ENCODE assay signal across 16 cellular contexts in the genomic region with DNA sequence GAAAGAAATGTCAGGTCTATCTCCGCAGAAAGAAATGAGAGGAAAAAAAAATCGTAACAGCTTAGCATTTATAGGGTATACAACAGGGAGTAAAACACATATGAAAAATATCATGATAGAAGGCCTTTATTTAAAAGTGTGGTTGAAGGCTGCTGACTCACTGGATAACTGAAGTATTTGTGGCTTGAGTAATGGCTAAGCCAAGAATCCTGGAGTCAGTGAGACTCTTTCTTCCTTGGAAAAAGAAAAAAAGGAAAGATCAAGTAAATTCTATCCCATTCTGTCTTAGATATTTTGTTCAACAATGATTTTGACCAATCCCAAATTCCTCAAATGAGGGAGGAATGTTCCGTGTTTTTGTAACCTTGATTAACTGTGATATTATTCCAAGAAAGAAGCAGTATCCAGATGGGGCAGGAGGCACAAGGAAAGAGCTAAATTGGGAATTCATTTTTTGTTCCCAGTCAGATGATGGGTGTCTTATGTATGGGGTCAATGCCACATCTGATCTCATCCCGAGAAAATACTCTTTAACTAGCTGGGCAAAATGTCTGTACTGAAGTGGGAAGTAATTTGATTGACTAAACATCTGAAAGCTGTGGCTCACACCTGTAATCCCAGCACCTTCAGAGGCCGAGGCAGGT.
DNase-seq lines count a peak whose midpoint lies in the region; ATAC-seq, FAIRE-seq and TF ChIP-seq lines count a peak whose summit lies in the region.
"Had no signal": no experiment of that assay in that cellular context is flagged by ENCODE, and none has a peak within 500 bp of the region (broad histone marks: within the 10 kb centered on the region; RNA-seq: fewer than 3 reads in every experiment).

No MANE protein-coding gene starts in this region.

- no peaks in the 10 kb centered on the region for H3K9me1 ChIP-seq in keratinocyte (ENCODE audit: control insufficient read depth, extremely low read depth, insufficient read depth, low read length)

- H3K9me3 Mint-ChIP-seq in astrocyte (ENCODE audit: unreplicated experiment), result no peaks in the 10 kb centered on the region
- H3K9me3 Mint-ChIP-seq in activated T-cell treated with anti-CD3 and anti-CD28 coated beads, Interleukin-2, amount 50 U/mL, for 24 hours, result no peaks in the 10 kb centered on the region

- peak overlapping the region; percentile 38 for H2AFZ ChIP-seq in ACC112 (ENCODE audit: low read length, unreplicated experiment)
- no peak overlapping the region for H2AFZ ChIP-seq in astrocyte (ENCODE audit: low read depth, low read length)
- no peak overlapping the region for H2AFZ ChIP-seq in keratinocyte (ENCODE audit: control insufficient read depth, low read length)

- dilution Hi-C loops in keratinocyte (cut with MboI; ENCODE audit: extremely low pct_ligation_motif_present, low sequenced_read_pairs), result no loop called here

- peak overlapping the region; percentile 95 for H3K27ac ChIP-seq in ACC112 (ENCODE audit: low read depth, low read length)
- peak overlapping the region; percentile 93 for H3K27ac ChIP-seq in astrocyte (ENCODE audit: low read depth, low read length)
- H3K27ac ChIP-seq in keratinocyte (ENCODE audit: control insufficient read depth, insufficient read depth, low read length), result peak overlapping the region; percentile 0
- H3K27ac ChIP-seq in ovary, result no peak overlapping the region
- H3K27ac ChIP-seq: left ventricle myocardium inferior had no signal

- no peaks in the 10 kb centered on the region for H3K9me3 ChIP-seq in astrocyte (ENCODE audit: insufficient read depth, low read depth, low read length)
- H3K9me3 ChIP-seq in keratinocyte (ENCODE audit: control insufficient read depth, low read depth, low read length), result no peaks in the 10 kb centered on the region
- H3K9me3 ChIP-seq in ovary, result no peaks in the 10 kb centered on the region
- H3K9me3 ChIP-seq: left ventricle myocardium inferior had no signal

- peak; percentile 86 for FAIRE-seq in astrocyte (lab: Jason Lieb, UNC)
- peak; percentile 69 for FAIRE-seq in keratinocyte (lab: Jason Lieb, UNC)
- FAIRE-seq: endometrium had no signal

- H3K9ac ChIP-seq in astrocyte (ENCODE audit: low read length), result peak overlapping the region; percentile 70
- H3K9ac ChIP-seq in keratinocyte (ENCODE audit: control insufficient read depth, extremely low read depth, insufficient read depth, low read length), result no peak overlapping the region

- no peak for TF ChIP-seq POLR2A in ovary (IDR thresholded peaks at IDR 0.05)

- peaks cover 15% of the 10 kb centered on the region for H3K4me1 Mint-ChIP-seq in astrocyte (ENCODE audit: low read depth, unreplicated experiment)
- H3K4me1 Mint-ChIP-seq in activated T-cell treated with anti-CD3 and anti-CD28 coated beads, Interleukin-2, amount 50 U/mL, for 24 hours (ENCODE audit: low read depth), result no peaks in the 10 kb centered on the region

- H3K79me2 ChIP-seq in ACC112 (ENCODE audit: control insufficient read depth, insufficient read depth, low read length, unreplicated experiment) (no peaks in the 10 kb centered on the region), astrocyte (ENCODE audit: insufficient read depth, low read length) (no peaks in the 10 kb centered on the region), keratinocyte (ENCODE audit: control insufficient read depth, insufficient read depth, low read length) (no peaks in the 10 kb centered on the region)

- no peak overlapping the region for H3K4me3 Mint-ChIP-seq in astrocyte (ENCODE audit: unreplicated experiment)
- no peak overlapping the region for H3K4me3 Mint-ChIP-seq in activated T-cell treated with anti-CD3 and anti-CD28 coated beads, Interleukin-2, amount 50 U/mL, for 24 hours

- peak overlapping the region; percentile 12; the same call in 1 of the 2 replicates for H3K4me3 ChIP-seq in ACC112 (ENCODE audit: low read depth, low read length)
- H3K4me3 ChIP-seq in astrocyte (ENCODE audit: insufficient read depth, low read depth, low read length), result no peak overlapping the region
- H3K4me3 ChIP-seq in keratinocyte (ENCODE audit: control insufficient read depth in 2 of 3, extremely low read depth in 1 of 3, insufficient read depth in 2 of 3, low read depth in 1 of 3, low read length in 3 of 3), result no peak overlapping the region
- no peak overlapping the region for H3K4me3 ChIP-seq in ovary
- H3K4me3 ChIP-seq: left ventricle myocardium inferior had no signal

- intact Hi-C loops in Right ventricle myocardium superior (cut with DNase I) (no loop called here), ovary (cut with DNase I) (no loop called here)

- 22 to 32% (median 31%) methylated on average over 5 of the region's 5 CpGs for WGBS in ovary, 3 donors

- H3K36me3 Mint-ChIP-seq in astrocyte (ENCODE audit: low read depth, unreplicated experiment), result peaks cover 2% of the 10 kb centered on the region
- H3K36me3 Mint-ChIP-seq in activated T-cell treated with anti-CD3 and anti-CD28 coated beads, Interleukin-2, amount 50 U/mL, for 24 hours (ENCODE audit: low read depth), result no peaks in the 10 kb centered on the region

- H4K20me1 ChIP-seq in astrocyte (ENCODE audit: insufficient read depth, low read length) (no peaks in the 10 kb centered on the region), keratinocyte (ENCODE audit: control insufficient read depth, extremely low read depth, insufficient read depth, low read length) (no peaks in the 10 kb centered on the region)

- H3K27me3 ChIP-seq in ACC112 (ENCODE audit: insufficient read depth, low read length) (no peaks in the 10 kb centered on the region), astrocyte (ENCODE audit: insufficient read depth, low read length) (no peaks in the 10 kb centered on the region), keratinocyte (ENCODE audit: control insufficient read depth, extremely low read depth, insufficient read depth, low read length) (no peaks in the 10 kb centered on the region), ovary (no peaks in the 10 kb centered on the region)

- H3K4me1 ChIP-seq in ACC112 (ENCODE audit: control insufficient read depth, insufficient read depth, low read length, unreplicated experiment), result peaks cover 23% of the 10 kb centered on the region
- H3K4me1 ChIP-seq in astrocyte (ENCODE audit: insufficient read depth, low read length), result peaks cover 22% of the 10 kb centered on the region
- H3K4me1 ChIP-seq in keratinocyte (ENCODE audit: control insufficient read depth, extremely low read depth, insufficient read depth, low read length), result peaks cover 14% of the 10 kb centered on the region
- no peaks in the 10 kb centered on the region for H3K4me1 ChIP-seq in ovary (ENCODE audit: insufficient read depth)

- TF ChIP-seq EP300 in ovary (IDR thresholded peaks at IDR 0.05), result no peak

- H3K4me2 ChIP-seq in astrocyte (ENCODE audit: low read length) (peak overlapping the region; percentile 76), keratinocyte (ENCODE audit: control insufficient read depth, extremely low read depth, insufficient read depth, low read depth, low read length) (peak overlapping the region; percentile 40)

- peak; percentile 99 for DNase-seq in HT1080 (ENCODE audit: low read depth)
- DNase-seq in astrocyte (ENCODE audit: low read depth), result peak; percentile 99
- no peak for DNase-seq in keratinocyte (ENCODE audit: low read depth, low spot score)
- DNase-seq in Right ventricle myocardium superior, result no peak
- DNase-seq in activated T-cell treated with anti-CD3 and anti-CD28 coated beads, Interleukin-2, amount 50 U/mL, for 24 hours, result no peak
- no peak for DNase-seq in ovary
- DNase-seq: activated CD4-positive, alpha-beta T cell treated with anti-CD3 and anti-CD28 coated beads for 4 hours; activated naive CD4-positive, alpha-beta T cell treated with anti-CD3 and anti-CD28 coated beads, Interleukin-2, amount 50 U/mL, for 16 hours; AML-193; left ventricle myocardium inferior; NCI-H2081; RPMI8226 had no signal

- H3K27me3 Mint-ChIP-seq in astrocyte (ENCODE audit: low read depth, unreplicated experiment), result no peaks in the 10 kb centered on the region
- H3K27me3 Mint-ChIP-seq in activated T-cell treated with anti-CD3 and anti-CD28 coated beads, Interleukin-2, amount 50 U/mL, for 24 hours, result no peaks in the 10 kb centered on the region

- H3K36me3 ChIP-seq in ACC112 (ENCODE audit: insufficient read depth, low read length) (no peaks in the 10 kb centered on the region), astrocyte (ENCODE audit: insufficient read depth, low read length) (no peaks in the 10 kb centered on the region), keratinocyte (ENCODE audit: control insufficient read depth in 2 of 2, extremely low read depth in 1 of 2, insufficient read depth in 2 of 2, low read length in 2 of 2) (no peaks in the 10 kb centered on the region), ovary (no peaks in the 10 kb centered on the region)
- H3K36me3 ChIP-seq: left ventricle myocardium inferior had no signal

- ATAC-seq in GM21825 (IDR thresholded peaks at IDR 0.05; ENCODE audit: unreplicated experiment), result no peak
- ATAC-seq in Right ventricle myocardium superior (ENCODE audit: poor library complexity), result no peak

- peak overlapping the region; percentile 92 for H3K27ac Mint-ChIP-seq in astrocyte (ENCODE audit: unreplicated experiment)
- no peak overlapping the region for H3K27ac Mint-ChIP-seq in activated T-cell treated with anti-CD3 and anti-CD28 coated beads, Interleukin-2, amount 50 U/mL, for 24 hours
- H3K27ac Mint-ChIP-seq: progenitor cell of endocrine pancreas had no signal

- no peak for TF ChIP-seq CTCF in astrocyte (IDR thresholded peaks at IDR 0.05; ENCODE audit: insufficient read depth, low read depth, low read length)
- no peak for TF ChIP-seq CTCF in keratinocyte (optimal IDR thresholded peaks at IDR 0.05 in 1 of 3, IDR thresholded peaks at IDR 0.05 in 1 of 3, conservative IDR thresholded peaks at IDR 0.05 in 1 of 3; ENCODE audit: extremely low read depth in 1 of 3, insufficient read depth in 2 of 3, low read length in 3 of 3)
- TF ChIP-seq CTCF in ovary (IDR thresholded peaks at IDR 0.05), result no peak

Comparison
In these comparisons a context has a peak if more than half of its experiments do, and no peak if none do; other contexts are left out.
1. H3K27ac ChIP-seq: peak in ACC112 (single experiment), astrocyte (single experiment) and keratinocyte (single experiment); none in ovary (0 of 2).
2. DNase-seq: peak in HT1080 (single experiment) and astrocyte (single experiment); none in keratinocyte (single experiment), Right ventricle myocardium superior (single experiment), activated T-cell treated with anti-CD3 and anti-CD28 coated beads, Interleukin-2, amount 50 U/mL, for 24 hours (single experiment) and ovary (0 of 5).